Comparison of ENCODE assay signal across 1 cellular context in the genomic region with DNA sequence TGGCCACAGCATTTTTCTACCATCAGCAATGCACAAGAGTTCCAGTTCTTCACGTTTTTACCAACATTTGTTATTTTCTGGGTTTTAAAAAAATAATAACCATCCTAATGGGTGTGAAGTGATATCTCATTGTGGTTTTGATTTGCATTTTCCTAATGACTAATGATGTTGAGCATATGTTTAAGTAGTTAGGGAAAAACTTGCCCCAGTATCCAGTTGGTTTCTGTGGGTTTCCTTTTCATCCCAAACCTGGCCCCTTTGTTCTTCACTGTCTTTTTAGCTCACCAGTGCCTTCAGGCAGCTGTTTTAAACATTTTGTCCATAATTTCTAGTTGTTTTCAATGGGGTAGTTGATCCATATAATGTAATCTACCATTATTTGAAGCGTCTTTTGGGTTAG.
TF ChIP-seq lines count a peak whose summit lies in the region.

No MANE protein-coding gene starts in this region.

TF ChIP-seq in GM12878, 131 proteins besides CTCF, POLR2A, EP300 and RAD21:
- TF ChIP-seq CEBPB (IDR thresholded peaks at IDR 0.05; ENCODE audit: borderline replicate concordance in 1 of 2, low read depth in 2 of 2, low read length in 2 of 2): no peak
- TF ChIP-seq RUNX3 (IDR thresholded peaks at IDR 0.05; ENCODE audit: low read length): peak; percentile 55
